In genomic region chr22:30348837-30349236, GRCh38 we compare ENCODE assay signal across 16 cellular contexts. TPM values are rescaled to one million over a fixed set of nuclear protein-coding genes. Genes with fewer than 3 reads are reported as not detected.
A peak's percentile ranks its signal among the peaks of the same experiment; 100 is the strongest.
DNase-seq lines count a peak whose midpoint lies in the region; ATAC-seq lines count a peak whose summit lies in the region.
"Had no signal": no experiment of that assay in that cellular context is flagged by ENCODE, and none has a peak within 500 bp of the region (broad histone marks: within the 10 kb centered on the region; RNA-seq: fewer than 3 reads in every experiment).

No MANE protein-coding gene starts in this region.

- H3K9ac ChIP-seq in GM23248: peak overlapping the region; percentile 2; the same call in 1 of the 2 replicates

- no peaks in the 10 kb centered on the region for H3K27me3 Mint-ChIP-seq in activated CD8-positive, alpha-beta memory T cell treated with anti-CD3 and anti-CD28 coated beads, Interleukin-2, amount 10 ng/mL, durations not matched to agents 7 days and 5 days

- H3K9me3 ChIP-seq in GM23248 (ENCODE audit: low read depth): no peaks in the 10 kb centered on the region
- H3K9me3 ChIP-seq: A549, HAP-1, left ventricle myocardium inferior had no signal

- peak overlapping the region; percentile 24 for H3K27ac ChIP-seq in GM23248
- H3K27ac ChIP-seq: A549, left ventricle myocardium inferior had no signal

- DNase-seq in activated CD8-positive, alpha-beta memory T cell treated with anti-CD3 and anti-CD28 coated beads, Interleukin-2, amount 10 ng/mL, durations not matched to agents 7 days and 5 days: no peak
- no peak for DNase-seq in activated CD8-positive, alpha-beta memory T cell treated with anti-CD3 and anti-CD28 coated beads for 24 hours
- DNase-seq in GM23248: peak; percentile 38
- peak; percentile 60 for DNase-seq in dedifferentiated amniotic fluid mesenchymal stem cell (ENCODE audit: extremely low spot score)
- no peak for DNase-seq in stimulated activated effector memory CD8-positive, alpha-beta T cell treated with anti-CD3 and anti-CD28 coated beads, Interleukin-12 subunit alpha, Interleukin-12 subunit beta, amount 100 ng/mL, for 72 hours (ENCODE audit: low spot score in 2 of 2)
- DNase-seq in SHP77 (lab: John Stamatoyannopoulos, UW): no peak
- DNase-seq: cortex of kidney, KG1, left ventricle myocardium inferior, NCI-H1436, NCI-H446 had no signal

- H3K79me2 ChIP-seq in GM23248 (ENCODE audit: insufficient read depth): peaks cover 81% of the 10 kb centered on the region

- H3K4me2 ChIP-seq in GM23248 (ENCODE audit: unreplicated experiment): no peak overlapping the region
- H3K4me2 ChIP-seq: A549 had no signal

- peak overlapping the region; percentile 16 for H3K4me3 Mint-ChIP-seq in activated CD8-positive, alpha-beta memory T cell treated with anti-CD3 and anti-CD28 coated beads, Interleukin-2, amount 10 ng/mL, durations not matched to agents 7 days and 5 days
- peak overlapping the region; percentile 52 for H3K4me3 Mint-ChIP-seq in stimulated activated effector memory CD8-positive, alpha-beta T cell treated with anti-CD3 and anti-CD28 coated beads, Interleukin-12 subunit alpha, Interleukin-12 subunit beta, amount 100 ng/mL, for 72 hours

- in situ Hi-C loops in GM23248 (cut with MboI): no loop called here

- no peaks in the 10 kb centered on the region for H3K4me1 ChIP-seq in GM23248 (ENCODE audit: insufficient read depth)
- H3K4me1 ChIP-seq: A549, HAP-1 had no signal

- ATAC-seq in activated CD8-positive, alpha-beta memory T cell treated with anti-CD3 and anti-CD28 coated beads, Interleukin-2, amount 10 ng/mL, durations not matched to agents 7 days and 5 days: no peak
- ATAC-seq in stimulated activated effector memory CD8-positive, alpha-beta T cell treated with anti-CD3 and anti-CD28 coated beads, Interleukin-12 subunit alpha, Interleukin-12 subunit beta, amount 100 ng/mL, for 72 hours: no peak
- ATAC-seq in GM19351 (IDR thresholded peaks at IDR 0.05; ENCODE audit: unreplicated experiment) (no peak), HG03342 (IDR thresholded peaks at IDR 0.05; ENCODE audit: unreplicated experiment) (no peak)
- ATAC-seq: A549, esophagus mucosa had no signal

- peak overlapping the region; percentile 76 for H3K27ac Mint-ChIP-seq in activated CD8-positive, alpha-beta memory T cell treated with anti-CD3 and anti-CD28 coated beads, Interleukin-2, amount 10 ng/mL, durations not matched to agents 7 days and 5 days
- H3K27ac Mint-ChIP-seq in stimulated activated effector memory CD8-positive, alpha-beta T cell treated with anti-CD3 and anti-CD28 coated beads, Interleukin-12 subunit alpha, Interleukin-12 subunit beta, amount 100 ng/mL, for 72 hours: peak overlapping the region; percentile 84

- CTCF ChIA-PET in activated CD8-positive, alpha-beta memory T cell treated with anti-CD3 and anti-CD28 coated beads, Interleukin-2, amount 10 ng/mL, durations not matched to agents 7 days and 5 days (lab: Charles Lee): no interaction called here

- H3K27me3 ChIP-seq in GM23248 (replicated peaks; ENCODE audit: insufficient read depth): no peaks in the 10 kb centered on the region

- peaks cover 62% of the 10 kb centered on the region for H3K36me3 ChIP-seq in GM23248 (ENCODE audit: low read depth)

- WGBS in GM23248 (ENCODE audit: low coverage in 1 of 2, low lambda C conversion rate in 2 of 2, missing lambda C conversion rate in 2 of 2), 2 experiments: 25 to 31% methylated on average over 5 of the region's 5 CpGs

- peaks cover 67% of the 10 kb centered on the region for H3K36me3 Mint-ChIP-seq in activated CD8-positive, alpha-beta memory T cell treated with anti-CD3 and anti-CD28 coated beads, Interleukin-2, amount 10 ng/mL, durations not matched to agents 7 days and 5 days
- peaks cover 97% of the 10 kb centered on the region for H3K36me3 Mint-ChIP-seq in stimulated activated effector memory CD8-positive, alpha-beta T cell treated with anti-CD3 and anti-CD28 coated beads, Interleukin-12 subunit alpha, Interleukin-12 subunit beta, amount 100 ng/mL, for 72 hours

- no peaks in the 10 kb centered on the region for H4K20me1 ChIP-seq in GM23248 (ENCODE audit: insufficient read depth)

- H3F3A ChIP-seq in GM23248 (ENCODE audit: insufficient read depth): no peaks in the 10 kb centered on the region

- H3K9me3 Mint-ChIP-seq in activated CD8-positive, alpha-beta memory T cell treated with anti-CD3 and anti-CD28 coated beads, Interleukin-2, amount 10 ng/mL, durations not matched to agents 7 days and 5 days (ENCODE audit: low read depth): no peaks in the 10 kb centered on the region
- H3K9me3 Mint-ChIP-seq in stimulated activated effector memory CD8-positive, alpha-beta T cell treated with anti-CD3 and anti-CD28 coated beads, Interleukin-12 subunit alpha, Interleukin-12 subunit beta, amount 100 ng/mL, for 72 hours: no peaks in the 10 kb centered on the region

- H3K4me3 ChIP-seq in GM23248: no peak overlapping the region
- H3K4me3 ChIP-seq: A549, HAP-1, left ventricle myocardium inferior had no signal

- H2AFZ ChIP-seq in GM23248: no peak overlapping the region

- H3K9me2 ChIP-seq in GM23248 (ENCODE audit: insufficient read depth): no peaks in the 10 kb centered on the region

- peaks cover 57% of the 10 kb centered on the region for H3K4me1 Mint-ChIP-seq in activated CD8-positive, alpha-beta memory T cell treated with anti-CD3 and anti-CD28 coated beads, Interleukin-2, amount 10 ng/mL, durations not matched to agents 7 days and 5 days
- H3K4me1 Mint-ChIP-seq in stimulated activated effector memory CD8-positive, alpha-beta T cell treated with anti-CD3 and anti-CD28 coated beads, Interleukin-12 subunit alpha, Interleukin-12 subunit beta, amount 100 ng/mL, for 72 hours: peaks cover 64% of the 10 kb centered on the region

RNA-seq across cellular contexts. Expression of gene SF3A1, which starts 7.9 kb away (rescaled TPM):
- 100 to 1,000 TPM; 214 to 267 TPM for total RNA-seq in activated CD8-positive, alpha-beta memory T cell treated with anti-CD3 and anti-CD28 coated beads, Interleukin-2, amount 10 ng/mL, durations not matched to agents 7 days and 5 days
- 9.1 and 12.9 TPM in 2 replicates for total RNA-seq in GM23248 (2014; rRNA removed; shearing (Covaris generic))
- 75.0 and 88.3 TPM in 2 replicates for polyA plus RNA-seq in GM23248 (2016; fragmentation: Nextera tagmentation; extraction: Ambion mirVana)

RNA-seq across cellular contexts. Expression of gene CCDC157, which starts 8.0 kb away (rescaled TPM):
- total RNA-seq in activated CD8-positive, alpha-beta memory T cell treated with anti-CD3 and anti-CD28 coated beads, Interleukin-2, amount 10 ng/mL, durations not matched to agents 7 days and 5 days: 1 to 10 TPM; 4.9 to 6.2 TPM
- 5.0 and 9.2 TPM in 2 replicates for total RNA-seq in GM23248 (2014; rRNA removed; shearing (Covaris generic))
- polyA plus RNA-seq in GM23248 (2016; fragmentation: Nextera tagmentation; extraction: Ambion mirVana): 2.5 and 2.7 TPM in 2 replicates

RNA-seq across cellular contexts. Expression of gene TBC1D10A, which starts 22.1 kb away (rescaled TPM):
- total RNA-seq in activated CD8-positive, alpha-beta memory T cell treated with anti-CD3 and anti-CD28 coated beads, Interleukin-2, amount 10 ng/mL, durations not matched to agents 7 days and 5 days: 10 to 100 TPM; 32.2 to 48.1 TPM
- total RNA-seq in GM23248 (2014; rRNA removed; shearing (Covaris generic)): 16.9 and 26.3 TPM in 2 replicates
- polyA plus RNA-seq in GM23248 (2016; fragmentation: Nextera tagmentation; extraction: Ambion mirVana): 21.9 and 22.3 TPM in 2 replicates

RNA-seq across cellular contexts. Expression of gene RNF215, which starts 38.4 kb away (rescaled TPM):
- total RNA-seq in activated CD8-positive, alpha-beta memory T cell treated with anti-CD3 and anti-CD28 coated beads, Interleukin-2, amount 10 ng/mL, durations not matched to agents 7 days and 5 days: 10 to 100 TPM in 1 of 2 experiments, 1 to 10 TPM in 1; 8.5 to 10.5 TPM
- total RNA-seq in GM23248 (2014; rRNA removed; shearing (Covaris generic)): 29.9 and 45.1 TPM in 2 replicates
- polyA plus RNA-seq in GM23248 (2016; fragmentation: Nextera tagmentation; extraction: Ambion mirVana): 2.7 and 2.9 TPM in 2 replicates

RNA-seq across cellular contexts. Expression of gene SEC14L2, which starts 48.0 kb away (rescaled TPM):
- 1 to 10 TPM; 2.2 to 4.8 TPM for total RNA-seq in activated CD8-positive, alpha-beta memory T cell treated with anti-CD3 and anti-CD28 coated beads, Interleukin-2, amount 10 ng/mL, durations not matched to agents 7 days and 5 days
- total RNA-seq in GM23248 (2014; rRNA removed; shearing (Covaris generic)): 41.9 and 54.6 TPM in 2 replicates
- 23.3 and 26.6 TPM in 2 replicates for polyA plus RNA-seq in GM23248 (2016; fragmentation: Nextera tagmentation; extraction: Ambion mirVana)

Comparison
In these comparisons a context has a peak if more than half of its experiments do, and no peak if none do; other contexts are left out.
1. DNase-seq: peak in GM23248 (single experiment) and dedifferentiated amniotic fluid mesenchymal stem cell (single experiment); none in activated CD8-positive, alpha-beta memory T cell treated with anti-CD3 and anti-CD28 coated beads, Interleukin-2, amount 10 ng/mL, durations not matched to agents 7 days and 5 days (single experiment), activated CD8-positive, alpha-beta memory T cell treated with anti-CD3 and anti-CD28 coated beads for 24 hours (single experiment), stimulated activated effector memory CD8-positive, alpha-beta T cell treated with anti-CD3 and anti-CD28 coated beads, Interleukin-12 subunit alpha, Interleukin-12 subunit beta, amount 100 ng/mL, for 72 hours (0 of 2) and SHP77 (0 of 2).
2. RNA of gene SF3A1, which starts 7.9 kb away (total RNA-seq): 214 to 267 TPM in activated CD8-positive, alpha-beta memory T cell treated with anti-CD3 and anti-CD28 coated beads, Interleukin-2, amount 10 ng/mL, durations not matched to agents 7 days and 5 days; 9.1 to 12.9 TPM in GM23248; every median in the first group is over 10 times any median in the second.